In the genomic region with DNA sequence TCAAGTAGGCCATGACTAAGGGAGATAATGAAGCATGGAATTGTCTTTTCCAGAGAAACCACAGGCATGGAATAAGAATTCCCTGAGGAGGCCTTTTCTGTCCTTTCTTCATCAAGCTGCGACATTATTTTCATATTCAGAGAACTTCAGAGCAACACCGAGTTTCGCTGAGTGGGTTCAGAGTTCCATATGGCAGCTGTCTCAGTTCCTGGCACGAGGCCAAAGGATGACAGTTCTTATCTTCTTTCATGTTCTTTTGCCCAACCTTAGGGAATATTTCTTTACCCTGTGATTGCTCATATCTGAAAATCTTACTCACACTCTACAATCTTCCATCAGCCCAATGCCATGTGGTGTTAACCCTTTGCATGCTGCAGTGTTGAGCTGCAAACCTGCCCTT, we compare ENCODE assay signal across 9 cellular contexts.
DNase-seq lines count a peak whose midpoint lies in the region; FAIRE-seq and TF ChIP-seq lines count a peak whose summit lies in the region.
"Had no signal": no experiment of that assay in that cellular context is flagged by ENCODE, and none has a peak within 500 bp of the region (broad histone marks: within the 10 kb centered on the region; RNA-seq: fewer than 3 reads in every experiment).

No MANE protein-coding gene starts in this region.

- peaks cover 2% of the 10 kb centered on the region for H3K27me3 Mint-ChIP-seq in mesothelial cell of epicardium (ENCODE audit: low read depth)

- H3K4me3 Mint-ChIP-seq in mesothelial cell of epicardium = no peak overlapping the region
- H3K4me3 Mint-ChIP-seq: activated naive CD4-positive, alpha-beta T cell treated with anti-CD3 and anti-CD28 coated beads for 36 hours had no signal

- no peak overlapping the region for H3K4me3 ChIP-seq in choroid plexus epithelial cell (ENCODE audit: low read depth, low read length)

- DNase-seq in GM19239 (ENCODE audit: insufficient read length, low spot score) = no peak
- peak; percentile 65 for DNase-seq in NCI-H2171 treated with DMSO at 0.1 percent for 48 hours (lab: John Stamatoyannopoulos, UW)
- DNase-seq in choroid plexus epithelial cell (ENCODE audit: low read depth) = peak; percentile 41
- peak in 1 of 2 experiments; percentile 27 for DNase-seq in mesothelial cell of epicardium (ENCODE audit: low spot score in 2 of 2, unreplicated experiment in 2 of 2)
- no peak for DNase-seq in activated naive CD4-positive, alpha-beta T cell treated with Interleukin-2 at 50 U/mL for 16 hours
- DNase-seq in cortex of kidney (lab: John Stamatoyannopoulos, UW) = no peak
- no peak for DNase-seq in activated T-cell treated with anti-CD3 and anti-CD28 coated beads, Interleukin-2, amount 50 U/mL, for 1 hour
- DNase-seq: activated naive CD4-positive, alpha-beta T cell treated with anti-CD3 and anti-CD28 coated beads for 36 hours; NCI-H1436 treated with DMSO at 0.1 percent for 48 hours had no signal

- H3K4me1 Mint-ChIP-seq in mesothelial cell of epicardium = peaks cover 24% of the 10 kb centered on the region

- FAIRE-seq in GM19239 (lab: Jason Lieb, UNC) = peak; percentile 26

- H3K27ac Mint-ChIP-seq in mesothelial cell of epicardium = peak overlapping the region; percentile 13
- H3K27ac Mint-ChIP-seq: activated naive CD4-positive, alpha-beta T cell treated with anti-CD3 and anti-CD28 coated beads for 36 hours had no signal

- H3K9me3 Mint-ChIP-seq in mesothelial cell of epicardium = no peaks in the 10 kb centered on the region
- H3K9me3 Mint-ChIP-seq: activated naive CD4-positive, alpha-beta T cell treated with anti-CD3 and anti-CD28 coated beads for 36 hours had no signal

- TF ChIP-seq CTCF in choroid plexus epithelial cell (conservative IDR thresholded peaks at IDR 0.05; ENCODE audit: low read depth, low read length) = no peak
- no peak for TF ChIP-seq CTCF in mesothelial cell of epicardium (IDR thresholded peaks at IDR 0.05; ENCODE audit: unreplicated experiment)

- H3K36me3 Mint-ChIP-seq in mesothelial cell of epicardium = no peaks in the 10 kb centered on the region

Comparison
In these comparisons a context has a peak if more than half of its experiments do, and no peak if none do; other contexts are left out.
1. DNase-seq: peak in NCI-H2171 treated with DMSO at 0.1 percent for 48 hours (single experiment) and choroid plexus epithelial cell (single experiment); none in GM19239 (single experiment), activated naive CD4-positive, alpha-beta T cell treated with Interleukin-2 at 50 U/mL for 16 hours (single experiment), cortex of kidney (single experiment) and activated T-cell treated with anti-CD3 and anti-CD28 coated beads, Interleukin-2, amount 50 U/mL, for 1 hour (single experiment).